Comparison of ENCODE assay signal across 8 cellular contexts in genomic region chr16:68084504-68085258, GRCh38. TPM values are rescaled to one million over a fixed set of nuclear protein-coding genes. Genes with fewer than 3 reads are reported as not detected.
A peak's percentile ranks its signal among the peaks of the same experiment; 100 is the strongest.
DNase-seq lines count a peak whose midpoint lies in the region; ATAC-seq and TF ChIP-seq lines count a peak whose summit lies in the region.

No MANE protein-coding gene starts in this region.

- DNase-seq in SKM-1 treated with dmso at 0.1 percent for 144 hours (lab: John Stamatoyannopoulos, UW; ENCODE audit: unreplicated experiment) = peak; percentile 41
- no peak for DNase-seq in SKM-1 (lab: John Stamatoyannopoulos, UW; ENCODE audit: unreplicated experiment)
- DNase-seq in NCI-H2171 (lab: John Stamatoyannopoulos, UW) = peak; percentile 97
- peak; percentile 86 for DNase-seq in activated CD4-positive, CD25-positive, alpha-beta regulatory T cell treated with anti-CD3 and anti-CD28 coated beads, Interleukin-2, amount 50 U/mL, for 72 hours
- peak; percentile 47 to 73 for DNase-seq in cerebellar nuclear complex (lab: John Stamatoyannopoulos, UW)
- DNase-seq in kidney epithelial cell (ENCODE audit: low read depth) = no peak
- DNase-seq in stimulated activated CD4-positive, alpha-beta T cell treated with anti-CD3 and anti-CD28 coated beads, Interleukin-15, amount 100 ng/mL, for 48 hours (ENCODE audit: low read depth in 2 of 2) = peak; percentile 82 to 84

- H3K36me3 ChIP-seq in kidney epithelial cell (ENCODE audit: control insufficient read depth, insufficient read depth, low read length) = peaks cover 2% of the 10 kb centered on the region

- H3K4me3 ChIP-seq in kidney epithelial cell (ENCODE audit: low read depth, low read length) = peak overlapping the region; percentile 45

- TF ChIP-seq CTCF in kidney epithelial cell (IDR thresholded peaks at IDR 0.05; ENCODE audit: insufficient read depth, low read length, poor library complexity, severe bottlenecking) = no peak

- H3K27me3 ChIP-seq in kidney epithelial cell (ENCODE audit: control insufficient read depth, insufficient read depth, low read length) = no peaks in the 10 kb centered on the region

- peak; percentile 63 for ATAC-seq in HG03045 (IDR thresholded peaks at IDR 0.05; ENCODE audit: unreplicated experiment)

RNA-seq across cellular contexts. Expression of gene NFATC3, which starts 0.5 kb away (rescaled TPM):
- total RNA-seq in kidney epithelial cell = 15.2 and 21.7 TPM in 2 replicates

Comparison
In these comparisons a context has a peak if more than half of its experiments do, and no peak if none do; other contexts are left out.
1. DNase-seq: peak in SKM-1 treated with dmso at 0.1 percent for 144 hours (single experiment), NCI-H2171 (single experiment), activated CD4-positive, CD25-positive, alpha-beta regulatory T cell treated with anti-CD3 and anti-CD28 coated beads, Interleukin-2, amount 50 U/mL, for 72 hours (single experiment), cerebellar nuclear complex (2 of 2) and stimulated activated CD4-positive, alpha-beta T cell treated with anti-CD3 and anti-CD28 coated beads, Interleukin-15, amount 100 ng/mL, for 48 hours (2 of 2); none in SKM-1 (single experiment) and kidney epithelial cell (single experiment).